26 cellular contexts compared by ENCODE assay signal in genomic region chr11:11486423-11486822, GRCh38.
DNase-seq lines count a peak whose midpoint lies in the region; ATAC-seq, FAIRE-seq and TF ChIP-seq lines count a peak whose summit lies in the region.
"Had no signal": no experiment of that assay in that cellular context is flagged by ENCODE, and none has a peak within 500 bp of the region (broad histone marks: within the 10 kb centered on the region; RNA-seq: fewer than 3 reads in every experiment).

No MANE protein-coding gene starts in this region.

- DNase-seq in HEK293T (ENCODE audit: extremely low spot score) (no peak), mucosa of descending colon (peak in 1 of 3 donors; percentile 16), small intestine (peak; percentile 48), WERI-Rb-1 (no peak)
- no peak for DNase-seq in activated CD8-positive, alpha-beta memory T cell treated with anti-CD3 and anti-CD28 coated beads, Interleukin-2, amount 50 U/mL, for 48 hours
- no peak for DNase-seq in activated CD4-positive, alpha-beta T cell treated with anti-CD3 and anti-CD28 coated beads, Interleukin-2, amount 10 ng/mL, durations not matched to agents 24 days and 14 days
- DNase-seq: 8988T; ACHN; BE2C; C1 segment of cervical spinal cord; CD4-positive, alpha-beta memory T cell; CD4-positive, CD25-positive, alpha-beta regulatory T cell; CD8-positive, alpha-beta memory T cell; COR-L47; DMS 273 treated with DMSO at 0.1 percent for 48 hours; DMS153; DMS53; DND-41; EL; GDM1 had no signal

- H3K4me1 ChIP-seq in mucosa of descending colon (ENCODE audit: low read depth) (peaks cover 7% of the 10 kb centered on the region), small intestine (ENCODE audit: control insufficient read depth in 2 of 2, insufficient read depth in 1 of 2, low read depth in 1 of 2, low read length in 1 of 2) (peaks cover 0 to 2% of the 10 kb centered on the region in 2 donors)
- H3K4me1 ChIP-seq: BE2C, BLaER1 had no signal

- TF ChIP-seq CTCF in mucosa of descending colon (IDR thresholded peaks at IDR 0.05), result no peak
- no peak for TF ChIP-seq CTCF in WERI-Rb-1 (IDR thresholded peaks at IDR 0.05; ENCODE audit: low read depth, low read length)

- no peaks in the 10 kb centered on the region for H3K27me3 Mint-ChIP-seq in activated CD4-positive, alpha-beta T cell treated with anti-CD3 and anti-CD28 coated beads, Interleukin-2, amount 10 ng/mL, durations not matched to agents 24 days and 14 days

- 44 to 70% (median 46%) methylated on average over 3 of the region's 3 CpGs for WGBS in small intestine, 3 donors

- no peak overlapping the region for H3K4me3 Mint-ChIP-seq in activated CD4-positive, alpha-beta T cell treated with anti-CD3 and anti-CD28 coated beads, Interleukin-2, amount 10 ng/mL, durations not matched to agents 24 days and 14 days
- H3K4me3 Mint-ChIP-seq: CD14-positive monocyte; CD4-positive, alpha-beta memory T cell; CD4-positive, CD25-positive, alpha-beta regulatory T cell; CD8-positive, alpha-beta memory T cell had no signal

- H3K4me3 ChIP-seq in mucosa of descending colon (no peak overlapping the region), small intestine (ENCODE audit: low read depth in 1 of 2, low read length in 2 of 2) (no peak overlapping the region), WERI-Rb-1 (ENCODE audit: low read depth, low read length) (no peak overlapping the region)
- H3K4me3 ChIP-seq: BLaER1, GM12878 had no signal

- H3K27ac ChIP-seq in small intestine (ENCODE audit: low read depth in 1 of 2, low read length in 1 of 2), result no peak overlapping the region
- no peak overlapping the region for H3K27ac ChIP-seq in WERI-Rb-1
- H3K27ac ChIP-seq: BLaER1 had no signal

- H3K27me3 ChIP-seq in small intestine (ENCODE audit: control insufficient read depth in 2 of 2, insufficient read depth in 2 of 2, low read length in 2 of 2) (no peaks in the 10 kb centered on the region), WERI-Rb-1 (ENCODE audit: insufficient read depth, low read depth, severe bottlenecking) (no peaks in the 10 kb centered on the region)
- H3K27me3 ChIP-seq: BE2C, BLaER1 had no signal

- POLR2A ChIA-PET in HEK293T (lab: Yijun Ruan, JAX), result no interaction called here

- intact Hi-C loops in mucosa of descending colon (cut with DNase I, micrococcal nuclease), result no loop called here
- intact Hi-C loops in activated CD4-positive, alpha-beta T cell treated with anti-CD3 and anti-CD28 coated beads, Interleukin-2, amount 10 ng/mL, durations not matched to agents 24 days and 14 days (cut with micrococcal nuclease), result no loop called here

- H3K36me3 ChIP-seq in mucosa of descending colon (ENCODE audit: low read depth), result no peaks in the 10 kb centered on the region
- H3K36me3 ChIP-seq in small intestine (ENCODE audit: control insufficient read depth in 2 of 2, insufficient read depth in 2 of 2, low read length in 2 of 2), result no peaks in the 10 kb centered on the region
- H3K36me3 ChIP-seq in WERI-Rb-1, result no peaks in the 10 kb centered on the region
- H3K36me3 ChIP-seq: BE2C, BLaER1 had no signal

- H3K9me3 Mint-ChIP-seq in activated CD4-positive, alpha-beta T cell treated with anti-CD3 and anti-CD28 coated beads, Interleukin-2, amount 10 ng/mL, durations not matched to agents 24 days and 14 days, result no peaks in the 10 kb centered on the region
- H3K9me3 Mint-ChIP-seq: CD4-positive, alpha-beta memory T cell had no signal

- no peaks in the 10 kb centered on the region for H3K36me3 Mint-ChIP-seq in activated CD4-positive, alpha-beta T cell treated with anti-CD3 and anti-CD28 coated beads, Interleukin-2, amount 10 ng/mL, durations not matched to agents 24 days and 14 days (ENCODE audit: low read depth)
- H3K36me3 Mint-ChIP-seq: CD14-positive monocyte; CD4-positive, alpha-beta memory T cell; CD4-positive, CD25-positive, alpha-beta regulatory T cell; CD8-positive, alpha-beta memory T cell had no signal

- ATAC-seq in mucosa of descending colon, result peak; percentile 90
- ATAC-seq: GM12878 had no signal

- H3K9me3 ChIP-seq in mucosa of descending colon (no peaks in the 10 kb centered on the region), small intestine (ENCODE audit: control insufficient read depth, low read depth) (no peaks in the 10 kb centered on the region), WERI-Rb-1 (ENCODE audit: severe bottlenecking) (no peaks in the 10 kb centered on the region)
- H3K9me3 ChIP-seq: BE2C, BLaER1 had no signal

- no peaks in the 10 kb centered on the region for H3K4me1 Mint-ChIP-seq in activated CD4-positive, alpha-beta T cell treated with anti-CD3 and anti-CD28 coated beads, Interleukin-2, amount 10 ng/mL, durations not matched to agents 24 days and 14 days
- H3K4me1 Mint-ChIP-seq: CD14-positive monocyte; CD4-positive, alpha-beta memory T cell; CD4-positive, CD25-positive, alpha-beta regulatory T cell; CD8-positive, alpha-beta memory T cell had no signal

- no peak overlapping the region for H3K27ac Mint-ChIP-seq in activated CD4-positive, alpha-beta T cell treated with anti-CD3 and anti-CD28 coated beads, Interleukin-2, amount 10 ng/mL, durations not matched to agents 24 days and 14 days
- H3K27ac Mint-ChIP-seq: CD14-positive monocyte; CD4-positive, alpha-beta memory T cell; CD4-positive, CD25-positive, alpha-beta regulatory T cell; CD8-positive, alpha-beta memory T cell had no signal

- CTCF ChIA-PET in HEK293T (lab: Yijun Ruan, JAX), result no interaction called here

- no peak for FAIRE-seq in small intestine (lab: Jason Lieb, UNC)
- FAIRE-seq: A204.1, GM12878, GM12892, GM18507 had no signal

TF ChIP-seq in HEK293T, 16 proteins besides CTCF, POLR2A, EP300 and RAD21:
- no peak for TF ChIP-seq ZNF384 (IDR thresholded peaks at IDR 0.05)
- TF ChIP-seq, protein P1, sequence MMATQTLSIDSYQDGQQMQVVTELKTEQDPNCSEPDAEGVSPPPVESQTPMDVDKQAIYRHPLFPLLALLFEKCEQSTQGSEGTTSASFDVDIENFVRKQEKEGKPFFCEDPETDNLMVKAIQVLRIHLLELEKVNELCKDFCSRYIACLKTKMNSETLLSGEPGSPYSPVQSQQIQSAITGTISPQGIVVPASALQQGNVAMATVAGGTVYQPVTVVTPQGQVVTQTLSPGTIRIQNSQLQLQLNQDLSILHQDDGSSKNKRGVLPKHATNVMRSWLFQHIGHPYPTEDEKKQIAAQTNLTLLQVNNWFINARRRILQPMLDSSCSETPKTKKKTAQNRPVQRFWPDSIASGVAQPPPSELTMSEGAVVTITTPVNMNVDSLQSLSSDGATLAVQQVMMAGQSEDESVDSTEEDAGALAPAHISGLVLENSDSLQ (IDR thresholded peaks at IDR 0.05), result peak; percentile 74
